Comparison of ENCODE assay signal across 8 cellular contexts in the genomic region with DNA sequence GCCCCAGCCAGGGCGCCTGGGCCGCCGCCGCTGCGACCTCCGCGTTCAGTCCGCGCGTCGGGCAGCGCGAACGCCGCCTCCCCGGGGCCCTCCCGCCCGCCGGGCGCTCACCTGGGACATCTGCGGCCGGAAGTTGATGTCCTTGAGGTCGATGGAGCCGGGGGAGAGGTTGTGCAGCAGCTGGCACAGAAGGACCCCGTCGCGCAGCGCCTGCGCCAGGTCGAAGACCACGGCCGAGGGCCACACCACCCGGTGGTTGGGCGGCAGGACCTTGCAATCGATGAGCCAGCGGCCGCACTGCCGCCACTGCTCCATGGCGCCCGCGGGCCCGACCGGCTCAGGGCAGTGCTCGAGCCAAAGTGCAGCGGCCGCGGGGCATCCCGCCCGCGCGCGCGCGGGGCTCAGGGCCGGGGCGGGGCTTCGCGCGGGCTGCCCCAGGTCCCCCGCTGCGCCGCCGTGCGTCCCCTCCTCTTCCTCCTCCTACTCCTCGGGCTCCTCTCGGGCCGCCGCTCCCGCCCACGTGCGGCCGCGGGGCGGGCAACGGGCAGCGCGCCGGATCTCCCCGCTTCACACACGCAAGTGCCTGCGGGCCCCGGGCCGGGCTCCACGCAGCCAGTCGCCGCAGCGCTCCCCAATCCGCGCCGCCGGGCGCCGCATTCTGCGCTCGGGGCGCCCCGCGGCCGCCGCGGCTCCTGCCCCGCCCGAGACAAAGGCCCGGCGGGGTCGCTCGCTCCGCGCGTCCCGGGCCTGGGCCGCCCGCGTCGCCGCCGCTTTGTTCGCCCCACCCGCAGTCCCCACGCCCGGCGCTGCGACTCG. TPM values are rescaled to one million over a fixed set of nuclear protein-coding genes. Genes with fewer than 3 reads are reported as not detected.
A peak's percentile ranks its signal among the peaks of the same experiment; 100 is the strongest.
DNase-seq lines count a peak whose midpoint lies in the region; ATAC-seq, FAIRE-seq and TF ChIP-seq lines count a peak whose summit lies in the region.

A gene with protein sequence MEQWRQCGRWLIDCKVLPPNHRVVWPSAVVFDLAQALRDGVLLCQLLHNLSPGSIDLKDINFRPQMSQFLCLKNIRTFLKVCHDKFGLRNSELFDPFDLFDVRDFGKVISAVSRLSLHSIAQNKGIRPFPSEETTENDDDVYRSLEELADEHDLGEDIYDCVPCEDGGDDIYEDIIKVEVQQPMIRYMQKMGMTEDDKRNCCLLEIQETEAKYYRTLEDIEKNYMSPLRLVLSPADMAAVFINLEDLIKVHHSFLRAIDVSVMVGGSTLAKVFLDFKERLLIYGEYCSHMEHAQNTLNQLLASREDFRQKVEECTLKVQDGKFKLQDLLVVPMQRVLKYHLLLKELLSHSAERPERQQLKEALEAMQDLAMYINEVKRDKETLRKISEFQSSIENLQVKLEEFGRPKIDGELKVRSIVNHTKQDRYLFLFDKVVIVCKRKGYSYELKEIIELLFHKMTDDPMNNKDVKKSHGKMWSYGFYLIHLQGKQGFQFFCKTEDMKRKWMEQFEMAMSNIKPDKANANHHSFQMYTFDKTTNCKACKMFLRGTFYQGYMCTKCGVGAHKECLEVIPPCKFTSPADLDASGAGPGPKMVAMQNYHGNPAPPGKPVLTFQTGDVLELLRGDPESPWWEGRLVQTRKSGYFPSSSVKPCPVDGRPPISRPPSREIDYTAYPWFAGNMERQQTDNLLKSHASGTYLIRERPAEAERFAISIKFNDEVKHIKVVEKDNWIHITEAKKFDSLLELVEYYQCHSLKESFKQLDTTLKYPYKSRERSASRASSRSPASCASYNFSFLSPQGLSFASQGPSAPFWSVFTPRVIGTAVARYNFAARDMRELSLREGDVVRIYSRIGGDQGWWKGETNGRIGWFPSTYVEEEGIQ (minus strand): TSS at position 361 of the 816 bp plus-strand sequence. CDS start 46 bp downstream, at position 315.

- ATAC-seq in GM19035 (IDR thresholded peaks at IDR 0.05; ENCODE audit: unreplicated experiment) (peak; percentile 52), HG03139 (IDR thresholded peaks at IDR 0.05; ENCODE audit: unreplicated experiment) (peak; percentile 44)
- ATAC-seq in activated T-helper 17 cell treated with anti-CD3 and anti-CD28 coated beads, Interleukin-2, amount 50 U/mL, for 72 hours (replicated peaks), result peak; percentile 67

- peaks cover 19% of the 10 kb centered on the region for H3K4me1 ChIP-seq in BE2C
- H3K4me1 ChIP-seq in NT2/D1 (ENCODE audit: insufficient read depth, insufficient read length), result peaks cover 28% of the 10 kb centered on the region

- H3K27me3 ChIP-seq in BE2C (no peaks in the 10 kb centered on the region), NT2/D1 (ENCODE audit: insufficient read depth, insufficient read length) (no peaks in the 10 kb centered on the region)

- DNase-seq in BE2C (peak; percentile 72), NT2/D1 (ENCODE audit: low read depth, low spot score) (no peak), fibroblast of the conjunctiva (ENCODE audit: low read depth) (peak; percentile 13), neural crest cell (ENCODE audit: low read depth, low spot score) (peak; percentile 60), urothelium cell line (ENCODE audit: low spot score) (peak; percentile 83)

- peak within 1 kb of the TSS; percentile 51 for H3K4me3 Mint-ChIP-seq in activated T-helper 17 cell treated with anti-CD3 and anti-CD28 coated beads, Interleukin-2, amount 50 U/mL, for 72 hours
- H3K4me3 Mint-ChIP-seq in neural crest cell, result peak within 1 kb of the TSS; percentile 98

- no peaks in the 10 kb centered on the region for H3K4me1 Mint-ChIP-seq in activated T-helper 17 cell treated with anti-CD3 and anti-CD28 coated beads, Interleukin-2, amount 50 U/mL, for 72 hours
- peaks cover 30% of the 10 kb centered on the region for H3K4me1 Mint-ChIP-seq in neural crest cell

- peak within 1 kb of the TSS; percentile 97 for H3K9ac ChIP-seq in NT2/D1 (ENCODE audit: insufficient read length, low read depth)

- TF ChIP-seq CTCF in BE2C (IDR thresholded peaks at IDR 0.05; ENCODE audit: low read depth, low read length) (no peak), neural crest cell (conservative IDR thresholded peaks at IDR 0.05) (no peak)

- no peak within 1 kb of the TSS for H3K27ac Mint-ChIP-seq in activated T-helper 17 cell treated with anti-CD3 and anti-CD28 coated beads, Interleukin-2, amount 50 U/mL, for 72 hours
- H3K27ac Mint-ChIP-seq in neural crest cell (ENCODE audit: unreplicated experiment), result no peak within 1 kb of the TSS

- no peak for FAIRE-seq in urothelium cell line (lab: Jason Lieb, UNC)

- no peaks in the 10 kb centered on the region for H3K9me3 Mint-ChIP-seq in activated T-helper 17 cell treated with anti-CD3 and anti-CD28 coated beads, Interleukin-2, amount 50 U/mL, for 72 hours
- no peaks in the 10 kb centered on the region for H3K9me3 Mint-ChIP-seq in neural crest cell

- H3K9me3 ChIP-seq in BE2C (no peaks in the 10 kb centered on the region; the same call in 1 of the 2 replicates), NT2/D1 (ENCODE audit: insufficient read depth, low read length) (no peaks in the 10 kb centered on the region)

- H3K4me3 ChIP-seq in BE2C (ENCODE audit: low read depth, low read length), result peak within 1 kb of the TSS; percentile 84
- peak within 1 kb of the TSS; percentile 90 for H3K4me3 ChIP-seq in NT2/D1 (ENCODE audit: insufficient read length, low read depth)

- H3K36me3 ChIP-seq in BE2C (peaks cover 7% of the 10 kb centered on the region), NT2/D1 (ENCODE audit: insufficient read depth, insufficient read length, low read length) (peaks cover 12% of the 10 kb centered on the region)

- no peaks in the 10 kb centered on the region for H3K27me3 Mint-ChIP-seq in activated T-helper 17 cell treated with anti-CD3 and anti-CD28 coated beads, Interleukin-2, amount 50 U/mL, for 72 hours
- H3K27me3 Mint-ChIP-seq in neural crest cell (ENCODE audit: low read depth), result no peaks in the 10 kb centered on the region

- no peaks in the 10 kb centered on the region for H3K36me3 Mint-ChIP-seq in activated T-helper 17 cell treated with anti-CD3 and anti-CD28 coated beads, Interleukin-2, amount 50 U/mL, for 72 hours (ENCODE audit: low read depth)
- no peaks in the 10 kb centered on the region for H3K36me3 Mint-ChIP-seq in neural crest cell (ENCODE audit: low read depth)

RNA-seq across cellular contexts. Expression of the gene that starts here (rescaled TPM):
- polyA plus RNA-seq in BE2C (2012; ENCODE audit: insufficient read depth, insufficient read length, low read depth), result 28.4 TPM
- 1 to 10 TPM; 7.0 to 7.3 TPM for total RNA-seq in activated T-helper 17 cell treated with anti-CD3 and anti-CD28 coated beads, Interleukin-2, amount 50 U/mL, for 72 hours
- total RNA-seq in neural crest cell, result 40.6 and 47.0 TPM in 2 replicates
